Comparison of ENCODE assay signal across 28 cellular contexts in the genomic region with DNA sequence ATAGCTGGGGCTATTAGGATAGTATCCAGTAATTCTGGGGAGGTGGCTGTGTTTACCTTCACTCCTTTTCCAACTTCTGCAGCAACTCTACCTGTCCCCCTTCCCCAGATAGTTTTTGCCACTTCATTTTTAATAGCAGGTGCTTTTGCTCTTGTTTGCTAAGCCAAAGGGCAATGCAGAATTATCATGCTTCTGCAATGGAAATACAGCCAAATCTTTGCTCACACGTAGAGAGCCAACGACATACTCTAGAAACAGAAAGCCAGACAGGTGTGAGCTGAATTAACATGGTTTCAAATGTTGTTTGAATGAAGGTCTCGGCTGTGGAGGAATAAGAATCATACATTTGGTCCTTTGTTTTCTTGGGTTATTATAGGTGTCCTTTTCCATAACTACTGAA. TPM values are rescaled to one million over a fixed set of nuclear protein-coding genes. Genes with fewer than 3 reads are reported as not detected.
DNase-seq lines count a peak whose midpoint lies in the region; ATAC-seq, FAIRE-seq and TF ChIP-seq lines count a peak whose summit lies in the region.
"Had no signal": no experiment of that assay in that cellular context is flagged by ENCODE, and none has a peak within 500 bp of the region (broad histone marks: within the 10 kb centered on the region; RNA-seq: fewer than 3 reads in every experiment).

No MANE protein-coding gene starts in this region.

- H3K4me1 ChIP-seq in hepatocyte (ENCODE audit: insufficient read depth) (no peaks in the 10 kb centered on the region), pancreas (peaks cover 11 to 31% (median 23%) of the 10 kb centered on the region in 3 donors)
- H3K4me1 ChIP-seq: BE2C had no signal

- H3K4me2 ChIP-seq in hepatocyte, result peak overlapping the region; percentile 42

- no peaks in the 10 kb centered on the region for H3K27me3 ChIP-seq in hepatocyte
- H3K27me3 ChIP-seq in pancreas, result no peaks in the 10 kb centered on the region

- peaks cover 6% of the 10 kb centered on the region for H3K36me3 Mint-ChIP-seq in WTC11
- H3K36me3 Mint-ChIP-seq: CD4-positive, CD25-positive, alpha-beta regulatory T cell; IgD-negative memory B cell; T-cell had no signal

- H3K27ac Mint-ChIP-seq in WTC11, result no peak overlapping the region
- H3K27ac Mint-ChIP-seq: IgD-negative memory B cell, T-cell had no signal

- no peaks in the 10 kb centered on the region for H3K9me2 ChIP-seq in hepatocyte (replicated peaks; ENCODE audit: insufficient read depth)

- no peak for FAIRE-seq in pancreas (lab: Jason Lieb, UNC)
- FAIRE-seq: HTR-8/SVneo had no signal

- H4K20me1 ChIP-seq in hepatocyte (ENCODE audit: insufficient read depth, poor library complexity, severe bottlenecking), result no peaks in the 10 kb centered on the region

- H3K27ac ChIP-seq in hepatocyte, result peak overlapping the region; percentile 17
- H3K27ac ChIP-seq in pancreas, result peak overlapping the region in 2 of 4 donors; percentile 44 to 48
- H3K27ac ChIP-seq: GM23248 had no signal

- H3K79me2 ChIP-seq in hepatocyte, result no peaks in the 10 kb centered on the region

- WGBS in hepatocyte (ENCODE audit: low lambda C conversion rate, missing lambda C conversion rate), result 47% methylated on average over 3 of the region's 3 CpGs
- WGBS in pancreas, 2 donors, result 10 to 15% methylated on average over 3 of the region's 3 CpGs

- no peaks in the 10 kb centered on the region for H3K4me1 Mint-ChIP-seq in WTC11
- H3K4me1 Mint-ChIP-seq: CD4-positive, CD25-positive, alpha-beta regulatory T cell; IgD-negative memory B cell; T-cell had no signal

- POLR2A ChIA-PET in WTC11 (lab: Charles Lee), result no interaction called here

- CTCF ChIA-PET in WTC11 (lab: Charles Lee), result no interaction called here

- no peaks in the 10 kb centered on the region for H3K27me3 Mint-ChIP-seq in WTC11 (ENCODE audit: low read depth)

- H3K9me3 ChIP-seq in hepatocyte (ENCODE audit: low read depth), result peaks cover 4% of the 10 kb centered on the region
- H3K9me3 ChIP-seq in pancreas, result no peaks in the 10 kb centered on the region
- H3K9me3 ChIP-seq: BE2C, HAP-1 had no signal

- ATAC-seq in pancreas (peak; percentile 56 to 83 (median 77)), WTC11 (no peak), HG03442 (IDR thresholded peaks at IDR 0.05; ENCODE audit: unreplicated experiment) (no peak)
- ATAC-seq: SK-N-SH treated with all-trans-retinoic acid at 6 μM for 48 hours, T-cell had no signal

- DNase-seq in DMS153 (lab: John Stamatoyannopoulos, UW) (peak; percentile 13), DMS153 treated with DMSO at 0.1 percent for 48 hours (lab: John Stamatoyannopoulos, UW; ENCODE audit: unreplicated experiment) (no peak), NCI-H146 treated with DMSO at 0.1 percent for 48 hours (lab: John Stamatoyannopoulos, UW; ENCODE audit: unreplicated experiment) (peak; percentile 60), hepatocyte (ENCODE audit: low spot score) (no peak), pancreas (no peak), cerebellum (ENCODE audit: low spot score) (no peak), WTC11 (ENCODE audit: low spot score) (no peak)
- DNase-seq: BE2C; CD4-positive, CD25-positive, alpha-beta regulatory T cell; COR-L47; GF-D8; GM23248; Karpas-422; MG63; NCI-H1048; NCI-H1694; NCI-H2081 treated with DMSO at 0.1 percent for 48 hours; NCI-H345; NCI-H524 treated with DMSO at 0.1 percent for 48 hours; RPMI8226; SHP77 treated with DMSO at 0.1 percent for 48 hours; T-cell had no signal

- peaks cover 15% of the 10 kb centered on the region for H3K9me3 Mint-ChIP-seq in WTC11

- TF ChIP-seq CTCF in hepatocyte (IDR thresholded peaks at IDR 0.05; ENCODE audit: poor library complexity) (no peak), pancreas (IDR thresholded peaks at IDR 0.05) (no peak), WTC11 (IDR thresholded peaks at IDR 0.05) (no peak)

- H2AFZ ChIP-seq in hepatocyte, result no peak overlapping the region
- H2AFZ ChIP-seq: GM23248 had no signal

- intact Hi-C loops in pancreas (cut with DNase I), result no loop called here

- H3K36me3 ChIP-seq in hepatocyte (replicated peaks; ENCODE audit: insufficient read depth, low read depth), result no peaks in the 10 kb centered on the region
- no peaks in the 10 kb centered on the region for H3K36me3 ChIP-seq in pancreas
- H3K36me3 ChIP-seq: BE2C, HAP-1, MG63 had no signal

- no peak overlapping the region for H3K4me3 Mint-ChIP-seq in WTC11
- H3K4me3 Mint-ChIP-seq: CD4-positive, CD25-positive, alpha-beta regulatory T cell; IgD-negative memory B cell; T-cell had no signal

- no peak overlapping the region for H3K4me3 ChIP-seq in hepatocyte
- H3K4me3 ChIP-seq in pancreas, result no peak overlapping the region
- H3K4me3 ChIP-seq: GM23248, HAP-1, MG63 had no signal

TF ChIP-seq in WTC11, 78 proteins besides CTCF, POLR2A, EP300 and RAD21 (continues in another document):
- no peak for TF ChIP-seq ZNF263 (CRISPR knock-in tag; IDR thresholded peaks at IDR 0.05; ENCODE audit: low read depth)
- no peak for TF ChIP-seq MLX (CRISPR knock-in tag; IDR thresholded peaks at IDR 0.05)
- no peak for TF ChIP-seq ESRRA (CRISPR knock-in tag; IDR thresholded peaks at IDR 0.05; ENCODE audit: borderline replicate concordance)
- no peak for TF ChIP-seq KAT7 (CRISPR knock-in tag; IDR thresholded peaks at IDR 0.05; ENCODE audit: borderline replicate concordance)
- TF ChIP-seq, protein P1, sequence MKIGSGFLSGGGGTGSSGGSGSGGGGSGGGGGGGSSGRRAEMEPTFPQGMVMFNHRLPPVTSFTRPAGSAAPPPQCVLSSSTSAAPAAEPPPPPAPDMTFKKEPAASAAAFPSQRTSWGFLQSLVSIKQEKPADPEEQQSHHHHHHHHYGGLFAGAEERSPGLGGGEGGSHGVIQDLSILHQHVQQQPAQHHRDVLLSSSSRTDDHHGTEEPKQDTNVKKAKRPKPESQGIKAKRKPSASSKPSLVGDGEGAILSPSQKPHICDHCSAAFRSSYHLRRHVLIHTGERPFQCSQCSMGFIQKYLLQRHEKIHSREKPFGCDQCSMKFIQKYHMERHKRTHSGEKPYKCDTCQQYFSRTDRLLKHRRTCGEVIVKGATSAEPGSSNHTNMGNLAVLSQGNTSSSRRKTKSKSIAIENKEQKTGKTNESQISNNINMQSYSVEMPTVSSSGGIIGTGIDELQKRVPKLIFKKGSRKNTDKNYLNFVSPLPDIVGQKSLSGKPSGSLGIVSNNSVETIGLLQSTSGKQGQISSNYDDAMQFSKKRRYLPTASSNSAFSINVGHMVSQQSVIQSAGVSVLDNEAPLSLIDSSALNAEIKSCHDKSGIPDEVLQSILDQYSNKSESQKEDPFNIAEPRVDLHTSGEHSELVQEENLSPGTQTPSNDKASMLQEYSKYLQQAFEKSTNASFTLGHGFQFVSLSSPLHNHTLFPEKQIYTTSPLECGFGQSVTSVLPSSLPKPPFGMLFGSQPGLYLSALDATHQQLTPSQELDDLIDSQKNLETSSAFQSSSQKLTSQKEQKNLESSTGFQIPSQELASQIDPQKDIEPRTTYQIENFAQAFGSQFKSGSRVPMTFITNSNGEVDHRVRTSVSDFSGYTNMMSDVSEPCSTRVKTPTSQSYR (CRISPR knock-in tag; IDR thresholded peaks at IDR 0.05), result no peak
- no peak for TF ChIP-seq NFATC4 (CRISPR knock-in tag; IDR thresholded peaks at IDR 0.05)
- TF ChIP-seq RORB (CRISPR knock-in tag; IDR thresholded peaks at IDR 0.05), result no peak
- no peak for TF ChIP-seq ZMAT4 (CRISPR knock-in tag; IDR thresholded peaks at IDR 0.05)
- TF ChIP-seq E2F4 (CRISPR knock-in tag; IDR thresholded peaks at IDR 0.05; ENCODE audit: borderline replicate concordance, low read depth), result no peak
- no peak for TF ChIP-seq GABPB1 (CRISPR knock-in tag; IDR thresholded peaks at IDR 0.05)
- no peak for TF ChIP-seq CDX4 (CRISPR knock-in tag; IDR thresholded peaks at IDR 0.05; ENCODE audit: borderline replicate concordance)

RNA-seq across cellular contexts. Expression of gene PLEKHS1, which starts 14.4 kb away (rescaled TPM):
- total RNA-seq in hepatocyte, result 0.23 TPM in 1 of 2 replicates, not detected in the other
- not detected in 2 replicates for polyA plus RNA-seq in hepatocyte
- 10 to 100 TPM in 4 of 6 donors, 1 to 10 TPM in 2; 6.0 to 28.2 (median 13.1) TPM for total RNA-seq in pancreas
- polyA plus RNA-seq in pancreas, result 10 to 100 TPM; 17.2 to 44.6 TPM
- total RNA-seq in cerebellum, result not detected
- not detected in 3 replicates for total RNA-seq in WTC11 (2021)
- total RNA-seq: A172, GM23248, T-cell had no signal
- polyA plus RNA-seq: CD4-positive, CD25-positive, alpha-beta regulatory T cell; GM23248; IgD-negative memory B cell had no signal

Comparison
In these comparisons a context has a peak if more than half of its experiments do, and no peak if none do; other contexts are left out.
1. DNase-seq: peak in DMS153 (single experiment) and NCI-H146 treated with DMSO at 0.1 percent for 48 hours (single experiment); none in DMS153 treated with DMSO at 0.1 percent for 48 hours (single experiment), hepatocyte (single experiment), pancreas (0 of 6), cerebellum (single experiment) and WTC11 (single experiment).
2. ATAC-seq: peak in pancreas (4 of 4); none in WTC11 (single experiment) and HG03442 (single experiment).